1 cellular context compared by ENCODE assay signal in the genomic region with DNA sequence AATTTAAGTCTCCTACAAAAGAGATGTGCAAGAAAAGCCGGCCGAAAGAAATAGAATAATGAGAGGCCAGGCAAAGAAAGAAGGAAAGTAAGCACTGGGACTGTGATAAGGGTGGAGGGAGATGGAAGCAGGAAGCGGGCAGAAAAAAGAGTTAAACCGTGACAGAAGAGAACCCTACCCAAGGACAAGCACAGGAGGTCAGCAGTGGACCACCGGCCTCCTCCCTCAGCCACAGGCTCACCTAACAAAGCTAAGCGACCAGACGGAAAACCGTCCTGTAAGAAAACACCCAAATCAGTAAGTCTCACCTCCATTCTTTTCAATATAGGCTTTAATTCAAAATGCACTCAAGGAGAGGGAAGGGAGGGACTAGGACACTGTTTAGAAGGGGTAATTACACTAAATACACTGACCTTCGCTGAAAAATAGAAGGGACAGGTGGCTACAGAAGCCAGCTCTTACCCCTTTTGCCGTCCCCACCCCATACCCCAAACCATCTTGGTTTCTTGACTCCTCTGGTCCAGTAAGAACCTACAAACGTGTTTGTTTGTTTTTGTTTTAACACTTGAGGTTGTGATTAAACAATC.
A peak's percentile ranks its signal among the peaks of the same experiment; 100 is the strongest.
TF ChIP-seq lines count a peak whose summit lies in the region.

No MANE protein-coding gene starts in this region.

TF ChIP-seq in HepG2, 621 proteins besides CTCF, POLR2A, EP300 and RAD21:
- TF ChIP-seq EZH2 (conservative IDR thresholded peaks at IDR 0.05; ENCODE audit: low read depth, low read length), result peak; percentile 25; the same call in 1 of the 2 replicates
- TF ChIP-seq NFRKB (IDR thresholded peaks at IDR 0.05), result no peak
